In genomic region chr2:51695531-51695930, GRCh38 we compare ENCODE assay signal across 17 cellular contexts.
A peak's percentile ranks its signal among the peaks of the same experiment; 100 is the strongest.
DNase-seq lines count a peak whose midpoint lies in the region; TF ChIP-seq lines count a peak whose summit lies in the region.
"Had no signal": no experiment of that assay in that cellular context is flagged by ENCODE, and none has a peak within 500 bp of the region (broad histone marks: within the 10 kb centered on the region; RNA-seq: fewer than 3 reads in every experiment).

No MANE protein-coding gene starts in this region.

- H3K4me3 ChIP-seq in choroid plexus epithelial cell (ENCODE audit: low read depth, low read length) (no peak overlapping the region), fibroblast of pulmonary artery (replicated peaks; ENCODE audit: low read depth, low read length) (no peak overlapping the region), smooth muscle cell (no peak overlapping the region), brain microvascular endothelial cell (ENCODE audit: low read depth, low read length) (no peak overlapping the region)
- H3K4me3 ChIP-seq: K562, SK-N-MC had no signal

- TF ChIP-seq CTCF in HFFc6 (IDR thresholded peaks at IDR 0.05) (no peak), choroid plexus epithelial cell (conservative IDR thresholded peaks at IDR 0.05; ENCODE audit: low read depth, low read length) (no peak), fibroblast of pulmonary artery (IDR thresholded peaks at IDR 0.05; ENCODE audit: low read length, missing control alignments) (no peak), smooth muscle cell (IDR thresholded peaks at IDR 0.05; ENCODE audit: borderline replicate concordance, insufficient read depth, poor library complexity, severe bottlenecking) (no peak), brain microvascular endothelial cell (IDR thresholded peaks at IDR 0.05; ENCODE audit: low read depth, low read length, missing control alignments) (no peak)

- H3K36me3 ChIP-seq in smooth muscle cell (ENCODE audit: low read depth) (no peaks in the 10 kb centered on the region), brain microvascular endothelial cell (replicated peaks) (no peaks in the 10 kb centered on the region)

- H3K4me1 Mint-ChIP-seq in HFFc6 (ENCODE audit: low read depth) (peaks cover 32% of the 10 kb centered on the region; the same call in 1 of the 2 replicates), immature natural killer cell (no peaks in the 10 kb centered on the region)
- H3K4me1 Mint-ChIP-seq: H9 had no signal

- H3K27me3 Mint-ChIP-seq in HFFc6 (ENCODE audit: insufficient read depth) (no peaks in the 10 kb centered on the region), immature natural killer cell (ENCODE audit: low read depth in 3 of 3) (no peaks in the 10 kb centered on the region)

- H2AFZ ChIP-seq in smooth muscle cell (ENCODE audit: low read depth): peak overlapping the region; percentile 49

- H3K27ac Mint-ChIP-seq in HFFc6 (no peak overlapping the region), immature natural killer cell (no peak overlapping the region)
- H3K27ac Mint-ChIP-seq: H9 had no signal

- in situ Hi-C loops in brain microvascular endothelial cell (cut with HindIII; ENCODE audit: low pct_ligation_motif_present, low sequenced_read_pairs): no loop called here

- WGBS in smooth muscle cell (ENCODE audit: low lambda C conversion rate): 50% methylated on average over 1 of the region's 1 CpG

- no peaks in the 10 kb centered on the region for H4K20me1 ChIP-seq in smooth muscle cell (ENCODE audit: low read depth)

- no peaks in the 10 kb centered on the region for H3K27me3 ChIP-seq in smooth muscle cell (ENCODE audit: low read depth)
- no peaks in the 10 kb centered on the region for H3K27me3 ChIP-seq in brain microvascular endothelial cell (replicated peaks)

- no peaks in the 10 kb centered on the region for H3K9me3 ChIP-seq in smooth muscle cell (replicated peaks; ENCODE audit: low read depth)

- DNase-seq in HFFc6 (no peak), choroid plexus epithelial cell (ENCODE audit: low read depth) (peak; percentile 55), fibroblast of pulmonary artery (ENCODE audit: low read depth) (peak; percentile 20), smooth muscle cell (lab: John Stamatoyannopoulos, UW; ENCODE audit: unreplicated experiment) (no peak), hippocampal formation (lab: John Stamatoyannopoulos, UW) (no peak), brain microvascular endothelial cell (no peak), pons (ENCODE audit: low spot score) (no peak), immature natural killer cell (no peak)
- DNase-seq: C1 segment of cervical spinal cord, H9, NCI-H187, NCI-H2107, NCI-H2227 treated with DMSO at 0.1 percent for 48 hours, NCI-H524, SHP77 had no signal

- no peaks in the 10 kb centered on the region for H3K79me2 ChIP-seq in smooth muscle cell (ENCODE audit: low read depth)

- no peak overlapping the region for H3K4me2 ChIP-seq in smooth muscle cell

- H3K9me3 Mint-ChIP-seq in HFFc6: no peaks in the 10 kb centered on the region
- peaks cover 0 to 34% (median 12%) of the 10 kb centered on the region in 6 donors for H3K9me3 Mint-ChIP-seq in immature natural killer cell
- H3K9me3 Mint-ChIP-seq: H9 had no signal

- H3K27ac ChIP-seq in smooth muscle cell (ENCODE audit: low read depth) (no peak overlapping the region), brain microvascular endothelial cell (no peak overlapping the region)
- H3K27ac ChIP-seq: SK-N-MC had no signal

- H3K4me1 ChIP-seq in smooth muscle cell (ENCODE audit: low read depth): no peaks in the 10 kb centered on the region

- no peaks in the 10 kb centered on the region for H3F3A ChIP-seq in smooth muscle cell (ENCODE audit: low read depth)

- H3K4me3 Mint-ChIP-seq in HFFc6 (peak overlapping the region; percentile 27; the same call in 1 of the 2 replicates), immature natural killer cell (no peak overlapping the region)
- H3K4me3 Mint-ChIP-seq: H9 had no signal

- no peak overlapping the region for H3K9ac ChIP-seq in smooth muscle cell (ENCODE audit: low read depth)

- H3K36me3 Mint-ChIP-seq in HFFc6 (ENCODE audit: low read depth): no peaks in the 10 kb centered on the region
- H3K36me3 Mint-ChIP-seq in immature natural killer cell: no peaks in the 10 kb centered on the region

Comparison
In these comparisons a context has a peak if more than half of its experiments do, and no peak if none do; other contexts are left out.
1. DNase-seq: peak in choroid plexus epithelial cell (single experiment) and fibroblast of pulmonary artery (single experiment); none in HFFc6 (single experiment), smooth muscle cell (single experiment), hippocampal formation (0 of 2), brain microvascular endothelial cell (single experiment), pons (single experiment) and immature natural killer cell (0 of 3).